ENCODE assay signal across 8 cellular contexts in genomic region chr12:32399045-32399372, GRCh38. TPM values are rescaled to one million over a fixed set of nuclear protein-coding genes. Genes with fewer than 3 reads are reported as not detected.
A peak's percentile ranks its signal among the peaks of the same experiment; 100 is the strongest.
DNase-seq lines count a peak whose midpoint lies in the region; ATAC-seq and TF ChIP-seq lines count a peak whose summit lies in the region.

No MANE protein-coding gene starts in this region.

- H3K27me3 ChIP-seq in CD4-positive, CD25-positive, alpha-beta regulatory T cell (ENCODE audit: control insufficient read depth, insufficient read depth, low read length): peaks cover 18% of the 10 kb centered on the region
- no peaks in the 10 kb centered on the region; the same call in 1 of the 2 replicates for H3K27me3 ChIP-seq in Karpas-422 (ENCODE audit: low read length)
- H3K27me3 ChIP-seq in effector memory CD4-positive, alpha-beta T cell (replicated peaks; ENCODE audit: control insufficient read depth, insufficient read depth, low read length, poor library complexity, severe bottlenecking): peaks cover 7% of the 10 kb centered on the region

- peak overlapping the region; percentile 55 for H3K9ac ChIP-seq in Karpas-422 (ENCODE audit: low read length)

- no peaks in the 10 kb centered on the region for H3K9me3 Mint-ChIP-seq in CD4-positive, CD25-positive, alpha-beta regulatory T cell
- H3K9me3 Mint-ChIP-seq in neural crest cell: no peaks in the 10 kb centered on the region

- no peaks in the 10 kb centered on the region for H3K9me3 ChIP-seq in CD4-positive, CD25-positive, alpha-beta regulatory T cell (ENCODE audit: control insufficient read depth in 2 of 2, low read length in 2 of 2)
- no peaks in the 10 kb centered on the region for H3K9me3 ChIP-seq in Karpas-422 (ENCODE audit: low read length)
- H3K9me3 ChIP-seq in effector memory CD4-positive, alpha-beta T cell (ENCODE audit: control insufficient read depth, low read length): no peaks in the 10 kb centered on the region

- H3K36me3 ChIP-seq in CD4-positive, CD25-positive, alpha-beta regulatory T cell (ENCODE audit: control insufficient read depth, insufficient read depth, low read length): no peaks in the 10 kb centered on the region
- H3K36me3 ChIP-seq in Karpas-422 (ENCODE audit: insufficient read depth, low read length): no peaks in the 10 kb centered on the region
- no peaks in the 10 kb centered on the region for H3K36me3 ChIP-seq in effector memory CD4-positive, alpha-beta T cell (ENCODE audit: control insufficient read depth, insufficient read depth, low read length)

- TF ChIP-seq CTCF in neural crest cell (conservative IDR thresholded peaks at IDR 0.05): no peak

- in situ Hi-C loops in KBM-7 (cut with MboI; ENCODE audit: low pct_unique_long_range_greater_than_20kb, low sequenced_read_pairs): no loop called here

- peak in 1 of 3 donors; percentile 5 for DNase-seq in CD4-positive, CD25-positive, alpha-beta regulatory T cell
- no peak for DNase-seq in Karpas-422
- no peak for DNase-seq in effector memory CD4-positive, alpha-beta T cell
- no peak for DNase-seq in neural crest cell (ENCODE audit: low read depth, low spot score)
- no peak for DNase-seq in T-helper 9 cell
- no peak for DNase-seq in EL
- no peak for DNase-seq in KBM-7

- peaks cover 6 to 13% (median 9%) of the 10 kb centered on the region in 4 donors for H3K4me1 Mint-ChIP-seq in CD4-positive, CD25-positive, alpha-beta regulatory T cell
- H3K4me1 Mint-ChIP-seq in neural crest cell: peaks cover 14% of the 10 kb centered on the region

- H3K4me2 ChIP-seq in Karpas-422 (ENCODE audit: low read depth, low read length, poor library complexity, severe bottlenecking): peak overlapping the region; percentile 81

- H3K4me3 ChIP-seq in CD4-positive, CD25-positive, alpha-beta regulatory T cell (ENCODE audit: low read depth, low read length): no peak overlapping the region
- peak overlapping the region; percentile 72 for H3K4me3 ChIP-seq in Karpas-422 (ENCODE audit: low read length)
- peak overlapping the region; percentile 67 for H3K4me3 ChIP-seq in effector memory CD4-positive, alpha-beta T cell (ENCODE audit: insufficient read depth, low read depth, low read length, poor library complexity, severe bottlenecking)

- H3K79me2 ChIP-seq in Karpas-422 (ENCODE audit: low read length): no peaks in the 10 kb centered on the region

- no peaks in the 10 kb centered on the region for H3K9me2 ChIP-seq in Karpas-422 (replicated peaks; ENCODE audit: insufficient read depth, low read length)

- no peak for ATAC-seq in CD4-positive, CD25-positive, alpha-beta regulatory T cell (ENCODE audit: low read depth in 2 of 2)
- no peak for ATAC-seq in GM18519 (IDR thresholded peaks at IDR 0.05; ENCODE audit: low FRiP score, unreplicated experiment)

- peaks cover 14% of the 10 kb centered on the region for H3K4me1 ChIP-seq in CD4-positive, CD25-positive, alpha-beta regulatory T cell (ENCODE audit: control insufficient read depth, insufficient read depth, low read length, poor library complexity, severe bottlenecking)
- H3K4me1 ChIP-seq in Karpas-422 (ENCODE audit: low read length): peaks cover 11% of the 10 kb centered on the region
- H3K4me1 ChIP-seq in effector memory CD4-positive, alpha-beta T cell (ENCODE audit: control insufficient read depth, insufficient read depth, low read length, poor library complexity, severe bottlenecking): peaks cover 9% of the 10 kb centered on the region

- no peaks in the 10 kb centered on the region for H4K20me1 ChIP-seq in Karpas-422 (ENCODE audit: insufficient read depth, low read depth, low read length)

- H3K36me3 Mint-ChIP-seq in CD4-positive, CD25-positive, alpha-beta regulatory T cell: no peaks in the 10 kb centered on the region
- no peaks in the 10 kb centered on the region for H3K36me3 Mint-ChIP-seq in neural crest cell (ENCODE audit: low read depth)

- H2AFZ ChIP-seq in Karpas-422 (ENCODE audit: low read length): peak overlapping the region; percentile 82; the same call in 1 of the 2 replicates

- no peak overlapping the region for H3K27ac ChIP-seq in CD4-positive, CD25-positive, alpha-beta regulatory T cell (ENCODE audit: insufficient read depth, low read length, poor library complexity, severe bottlenecking)
- no peak overlapping the region for H3K27ac ChIP-seq in Karpas-422 (ENCODE audit: low read length)
- no peak overlapping the region for H3K27ac ChIP-seq in effector memory CD4-positive, alpha-beta T cell (ENCODE audit: insufficient read depth, low read length, poor library complexity, severe bottlenecking)

- no peak overlapping the region for H3K27ac Mint-ChIP-seq in CD4-positive, CD25-positive, alpha-beta regulatory T cell
- H3K27ac Mint-ChIP-seq in neural crest cell (ENCODE audit: unreplicated experiment): no peak overlapping the region

- peak overlapping the region; percentile 48 to 84 (median 77) for H3K4me3 Mint-ChIP-seq in CD4-positive, CD25-positive, alpha-beta regulatory T cell
- peak overlapping the region; percentile 78 for H3K4me3 Mint-ChIP-seq in neural crest cell

- H3K27me3 Mint-ChIP-seq in CD4-positive, CD25-positive, alpha-beta regulatory T cell: peaks cover 59% of the 10 kb centered on the region
- H3K27me3 Mint-ChIP-seq in neural crest cell (ENCODE audit: low read depth): peaks cover 60% of the 10 kb centered on the region

RNA-seq across cellular contexts. Expression of gene FGD4, which starts 0.3 kb away (rescaled TPM):
- 0.67 TPM for total RNA-seq in CD4-positive, CD25-positive, alpha-beta regulatory T cell
- under 1 TPM in 1 of 4 donors, not detected in 3; 0.02 TPM for polyA plus RNA-seq in CD4-positive, CD25-positive, alpha-beta regulatory T cell
- total RNA-seq in Karpas-422 (2014; rRNA removed; shearing (Covaris generic); ENCODE audit: low replicate concordance): 0.11 TPM in 1 of 2 replicates, not detected in the other
- 35.8 and 38.2 TPM in 2 replicates for total RNA-seq in neural crest cell

Comparison
In these comparisons a context has a peak if more than half of its experiments do, and no peak if none do; other contexts are left out.
1. RNA of gene FGD4, which starts 0.3 kb away (total RNA-seq): 35.8 to 38.2 TPM in neural crest cell; 0.67 TPM in CD4-positive, CD25-positive, alpha-beta regulatory T cell (single experiment) and 0.11 TPM in Karpas-422; every median in the first group is over 10 times any median in the second.